16 cellular contexts compared by ENCODE assay signal in genomic region chrX:18441780-18442367, GRCh38. TPM values are rescaled to one million over a fixed set of nuclear protein-coding genes. Genes with fewer than 3 reads are reported as not detected.
A peak's percentile ranks its signal among the peaks of the same experiment; 100 is the strongest.
DNase-seq lines count a peak whose midpoint lies in the region; ATAC-seq and TF ChIP-seq lines count a peak whose summit lies in the region.
"Had no signal": no experiment of that assay in that cellular context is flagged by ENCODE, and none has a peak within 500 bp of the region (broad histone marks: within the 10 kb centered on the region; RNA-seq: fewer than 3 reads in every experiment).

No MANE protein-coding gene starts in this region.

- intact Hi-C loops in PC-9 (cut with micrococcal nuclease; ENCODE audit: unreplicated experiment) (no loop called here), heart left ventricle (cut with DNase I) (no loop called here)

- H3K36me3 ChIP-seq in H7 (replicated peaks; ENCODE audit: control insufficient read depth, insufficient read depth, low read length) (no peaks in the 10 kb centered on the region), iPS-20b (ENCODE audit: insufficient read depth, low read depth, low read length) (no peaks in the 10 kb centered on the region), PC-9 (ENCODE audit: low read depth) (no peaks in the 10 kb centered on the region), heart left ventricle (no peaks in the 10 kb centered on the region)
- H3K36me3 ChIP-seq: BE2C had no signal

- TF ChIP-seq CTCF in WTC11 (IDR thresholded peaks at IDR 0.05): no peak
- no peak for TF ChIP-seq CTCF in PC-9 (conservative IDR thresholded peaks at IDR 0.05)
- no peak for TF ChIP-seq CTCF in heart left ventricle (IDR thresholded peaks at IDR 0.05)

- CTCF ChIA-PET in WTC11 (lab: Charles Lee): no interaction called here
- CTCF ChIA-PET in PC-9 (lab: Charles Lee): no interaction called here

- H3K9me3 ChIP-seq in iPS-20b (ENCODE audit: insufficient read depth, low read depth, low read length) (no peaks in the 10 kb centered on the region), PC-9 (ENCODE audit: insufficient read depth, low read depth) (no peaks in the 10 kb centered on the region), heart left ventricle (no peaks in the 10 kb centered on the region)
- H3K9me3 ChIP-seq: A549, BE2C had no signal

- no peaks in the 10 kb centered on the region for H3K9me2 ChIP-seq in PC-9 (ENCODE audit: insufficient read depth)

- no peak overlapping the region for H2AFZ ChIP-seq in PC-9

- WGBS in heart left ventricle, 4 donors: 70 to 99% (median 91%) methylated on average over 3 of the region's 3 CpGs

- no peaks in the 10 kb centered on the region for H3K27me3 Mint-ChIP-seq in WTC11 (ENCODE audit: low read depth)
- H3K27me3 Mint-ChIP-seq: CD4-positive, alpha-beta memory T cell had no signal

- no peak for TF ChIP-seq POLR2A in heart left ventricle (IDR thresholded peaks at IDR 0.05)

- peaks cover 54% of the 10 kb centered on the region for H3K4me1 Mint-ChIP-seq in WTC11

- H3K9ac ChIP-seq in iPS-20b (ENCODE audit: low read depth, low read length): peak overlapping the region; percentile 32; the same call in 1 of the 2 replicates

- H3K4me3 Mint-ChIP-seq in WTC11: no peak overlapping the region; the same call in 1 of the 2 replicates
- H3K4me3 Mint-ChIP-seq: CD4-positive, alpha-beta memory T cell had no signal

- H3K36me3 Mint-ChIP-seq in WTC11: no peaks in the 10 kb centered on the region
- H3K36me3 Mint-ChIP-seq: CD4-positive, alpha-beta memory T cell had no signal

- no peak overlapping the region for H3K4me2 ChIP-seq in PC-9
- H3K4me2 ChIP-seq: A549 had no signal

- H3K27ac Mint-ChIP-seq in WTC11: peak overlapping the region; percentile 92
- H3K27ac Mint-ChIP-seq: CD4-positive, alpha-beta memory T cell had no signal

- POLR2A ChIA-PET in WTC11 (lab: Charles Lee): no interaction called here
- POLR2A ChIA-PET in PC-9 (lab: Charles Lee; ENCODE audit: unreplicated experiment): no interaction called here

- H3K79me2 ChIP-seq in PC-9 (ENCODE audit: low read depth): no peaks in the 10 kb centered on the region

- DNase-seq in H7 (peak; percentile 15), WTC11 (ENCODE audit: low spot score) (no peak), PC-9 (no peak), NCI-H1436 treated with DMSO at 0.1 percent for 48 hours (lab: John Stamatoyannopoulos, UW) (no peak), NCI-H2107 (lab: John Stamatoyannopoulos, UW) (no peak), heart left ventricle (no peak)
- DNase-seq: BE2C; CD4-positive, alpha-beta memory T cell; DMS79; GOT3; IMR-90 had no signal

- H4K20me1 ChIP-seq in PC-9 (ENCODE audit: insufficient read depth): no peaks in the 10 kb centered on the region

- H3K4me1 ChIP-seq in iPS-20b (ENCODE audit: insufficient read depth, low read length): no peaks in the 10 kb centered on the region
- H3K4me1 ChIP-seq in PC-9 (replicated peaks; ENCODE audit: insufficient read depth): no peaks in the 10 kb centered on the region
- peaks cover 0 to 3% (median 0%) of the 10 kb centered on the region in 12 donors for H3K4me1 ChIP-seq in heart left ventricle
- H3K4me1 ChIP-seq: A549, BE2C had no signal

- H3K27me3 ChIP-seq in H7 (ENCODE audit: control insufficient read depth, insufficient read depth, low read length): no peaks in the 10 kb centered on the region
- H3K27me3 ChIP-seq in iPS-20b (ENCODE audit: insufficient read depth, low read length): no peaks in the 10 kb centered on the region
- no peaks in the 10 kb centered on the region for H3K27me3 ChIP-seq in PC-9 (ENCODE audit: insufficient read depth, low read depth)
- H3K27me3 ChIP-seq in heart left ventricle: no peaks in the 10 kb centered on the region
- H3K27me3 ChIP-seq: BE2C had no signal

- H3K27ac ChIP-seq in iPS-20b (ENCODE audit: low read length) (peak overlapping the region; percentile 28), PC-9 (no peak overlapping the region), heart left ventricle (no peak overlapping the region)
- H3K27ac ChIP-seq: A549, C4-2B, HL-60 had no signal

- H3F3A ChIP-seq in PC-9 (ENCODE audit: insufficient read depth, low read depth): no peaks in the 10 kb centered on the region

- no TSS peak for BruUV-seq in PC-9 (replicated peaks; lab: Mats Ljungman, UMichigan)

- peak; percentile 72 for ATAC-seq in WTC11
- no peak for ATAC-seq in heart left ventricle
- ATAC-seq: HCT116 had no signal

- H3K9me3 Mint-ChIP-seq in WTC11: no peaks in the 10 kb centered on the region

- H3K4me3 ChIP-seq in H7 (ENCODE audit: insufficient read depth, low read depth, low read length) (no peak overlapping the region), iPS-20b (ENCODE audit: low read length) (peak overlapping the region; percentile 30; the same call in 1 of the 2 replicates), PC-9 (no peak overlapping the region), heart left ventricle (no peak overlapping the region)
- H3K4me3 ChIP-seq: A549 had no signal

TF ChIP-seq in WTC11, 78 proteins besides CTCF, POLR2A, EP300 and RAD21 (continues in another document):
- TF ChIP-seq HMGXB4 (CRISPR knock-in tag; IDR thresholded peaks at IDR 0.05) (no peak), ATF1 (CRISPR knock-in tag; IDR thresholded peaks at IDR 0.05) (no peak), ZNF317 (CRISPR knock-in tag; IDR thresholded peaks at IDR 0.05; ENCODE audit: borderline replicate concordance, low read depth) (no peak), HMGA2 (CRISPR knock-in tag; IDR thresholded peaks at IDR 0.05) (no peak), ZBTB21 (CRISPR knock-in tag; IDR thresholded peaks at IDR 0.05; ENCODE audit: borderline replicate concordance) (no peak), TEAD1 (CRISPR knock-in tag; IDR thresholded peaks at IDR 0.05) (no peak), ZMAT4 (CRISPR knock-in tag; IDR thresholded peaks at IDR 0.05) (no peak)
- TF ChIP-seq, protein P1, sequence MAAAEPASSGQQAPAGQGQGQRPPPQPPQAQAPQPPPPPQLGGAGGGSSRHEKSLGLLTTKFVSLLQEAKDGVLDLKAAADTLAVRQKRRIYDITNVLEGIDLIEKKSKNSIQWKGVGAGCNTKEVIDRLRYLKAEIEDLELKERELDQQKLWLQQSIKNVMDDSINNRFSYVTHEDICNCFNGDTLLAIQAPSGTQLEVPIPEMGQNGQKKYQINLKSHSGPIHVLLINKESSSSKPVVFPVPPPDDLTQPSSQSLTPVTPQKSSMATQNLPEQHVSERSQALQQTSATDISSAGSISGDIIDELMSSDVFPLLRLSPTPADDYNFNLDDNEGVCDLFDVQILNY (CRISPR knock-in tag; IDR thresholded peaks at IDR 0.05): no peak
- TF ChIP-seq, protein P2, sequence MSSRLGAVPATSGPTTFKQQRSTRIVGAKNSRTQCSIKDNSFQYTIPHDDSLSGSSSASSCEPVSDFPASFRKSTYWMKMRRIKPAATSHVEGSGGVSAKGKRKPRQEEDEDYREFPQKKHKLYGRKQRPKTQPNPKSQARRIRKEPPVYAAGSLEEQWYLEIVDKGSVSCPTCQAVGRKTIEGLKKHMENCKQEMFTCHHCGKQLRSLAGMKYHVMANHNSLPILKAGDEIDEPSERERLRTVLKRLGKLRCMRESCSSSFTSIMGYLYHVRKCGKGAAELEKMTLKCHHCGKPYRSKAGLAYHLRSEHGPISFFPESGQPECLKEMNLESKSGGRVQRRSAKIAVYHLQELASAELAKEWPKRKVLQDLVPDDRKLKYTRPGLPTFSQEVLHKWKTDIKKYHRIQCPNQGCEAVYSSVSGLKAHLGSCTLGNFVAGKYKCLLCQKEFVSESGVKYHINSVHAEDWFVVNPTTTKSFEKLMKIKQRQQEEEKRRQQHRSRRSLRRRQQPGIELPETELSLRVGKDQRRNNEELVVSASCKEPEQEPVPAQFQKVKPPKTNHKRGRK (CRISPR knock-in tag; IDR thresholded peaks at IDR 0.05; ENCODE audit: borderline replicate concordance): no peak
- TF ChIP-seq, protein P3, sequence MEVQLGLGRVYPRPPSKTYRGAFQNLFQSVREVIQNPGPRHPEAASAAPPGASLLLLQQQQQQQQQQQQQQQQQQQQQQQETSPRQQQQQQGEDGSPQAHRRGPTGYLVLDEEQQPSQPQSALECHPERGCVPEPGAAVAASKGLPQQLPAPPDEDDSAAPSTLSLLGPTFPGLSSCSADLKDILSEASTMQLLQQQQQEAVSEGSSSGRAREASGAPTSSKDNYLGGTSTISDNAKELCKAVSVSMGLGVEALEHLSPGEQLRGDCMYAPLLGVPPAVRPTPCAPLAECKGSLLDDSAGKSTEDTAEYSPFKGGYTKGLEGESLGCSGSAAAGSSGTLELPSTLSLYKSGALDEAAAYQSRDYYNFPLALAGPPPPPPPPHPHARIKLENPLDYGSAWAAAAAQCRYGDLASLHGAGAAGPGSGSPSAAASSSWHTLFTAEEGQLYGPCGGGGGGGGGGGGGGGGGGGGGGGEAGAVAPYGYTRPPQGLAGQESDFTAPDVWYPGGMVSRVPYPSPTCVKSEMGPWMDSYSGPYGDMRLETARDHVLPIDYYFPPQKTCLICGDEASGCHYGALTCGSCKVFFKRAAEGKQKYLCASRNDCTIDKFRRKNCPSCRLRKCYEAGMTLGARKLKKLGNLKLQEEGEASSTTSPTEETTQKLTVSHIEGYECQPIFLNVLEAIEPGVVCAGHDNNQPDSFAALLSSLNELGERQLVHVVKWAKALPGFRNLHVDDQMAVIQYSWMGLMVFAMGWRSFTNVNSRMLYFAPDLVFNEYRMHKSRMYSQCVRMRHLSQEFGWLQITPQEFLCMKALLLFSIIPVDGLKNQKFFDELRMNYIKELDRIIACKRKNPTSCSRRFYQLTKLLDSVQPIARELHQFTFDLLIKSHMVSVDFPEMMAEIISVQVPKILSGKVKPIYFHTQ (CRISPR knock-in tag; IDR thresholded peaks at IDR 0.05): no peak

RNA-seq across cellular contexts. Expression of gene CDKL5, which starts 16.5 kb away (rescaled TPM):
- total RNA-seq in H7 (2014; rRNA removed; shearing (Covaris generic)): 7.0 and 9.5 TPM in 2 replicates
- total RNA-seq in WTC11 (2021) (13.0 to 13.6 TPM (median 13.3 TPM) in 3 replicates), PC-9 (2021) (4.2 and 5.0 TPM in 2 replicates), heart left ventricle (10 to 100 TPM in 4 of 9 donors, 1 to 10 TPM in 5; 5.4 to 12.5 (median 9.8) TPM)
- polyA plus RNA-seq in heart left ventricle: 1 to 10 TPM; 3.0 to 3.4 TPM
